Comparison of ENCODE assay signal across 1 cellular context in genomic region chr20:64050261-64051032, GRCh38.
TF ChIP-seq lines count a peak whose summit lies in the region.

No MANE protein-coding gene starts in this region.

TF ChIP-seq in HepG2, 621 proteins besides CTCF, POLR2A, EP300 and RAD21 (continued from another document and continues in another):
- TF ChIP-seq RBM39 (IDR thresholded peaks at IDR 0.05; ENCODE audit: low read depth, low read length, poor library complexity, severe bottlenecking) = no peak
- 0 out of 2 replicates have a peak, but pooled peaks have one; percentile 73 for TF ChIP-seq FOXP4 (CRISPR knock-in tag; IDR thresholded peaks at IDR 0.05)
- TF ChIP-seq ZNF572 (CRISPR knock-in tag; IDR thresholded peaks at IDR 0.05) = peak; percentile 77; the same call in 1 of the 2 replicates
- no peak for TF ChIP-seq ZNF460 (CRISPR knock-in tag; IDR thresholded peaks at IDR 0.05; ENCODE audit: borderline replicate concordance)
- 0 out of 2 replicates have a peak, but pooled peaks have one; percentile 16 for TF ChIP-seq ZNF644 (CRISPR knock-in tag; IDR thresholded peaks at IDR 0.05; ENCODE audit: low read depth)
- peak; percentile 54; the same call in 1 of the 2 replicates for TF ChIP-seq KMT2B (CRISPR knock-in tag; IDR thresholded peaks at IDR 0.05)
- peak; percentile 17; the same call in 1 of the 2 replicates for TF ChIP-seq XBP1 (CRISPR knock-in tag; IDR thresholded peaks at IDR 0.05)
- TF ChIP-seq ZFP90 (CRISPR knock-in tag; IDR thresholded peaks at IDR 0.05; ENCODE audit: borderline replicate concordance) = peak; percentile 52
- TF ChIP-seq, protein P1, sequence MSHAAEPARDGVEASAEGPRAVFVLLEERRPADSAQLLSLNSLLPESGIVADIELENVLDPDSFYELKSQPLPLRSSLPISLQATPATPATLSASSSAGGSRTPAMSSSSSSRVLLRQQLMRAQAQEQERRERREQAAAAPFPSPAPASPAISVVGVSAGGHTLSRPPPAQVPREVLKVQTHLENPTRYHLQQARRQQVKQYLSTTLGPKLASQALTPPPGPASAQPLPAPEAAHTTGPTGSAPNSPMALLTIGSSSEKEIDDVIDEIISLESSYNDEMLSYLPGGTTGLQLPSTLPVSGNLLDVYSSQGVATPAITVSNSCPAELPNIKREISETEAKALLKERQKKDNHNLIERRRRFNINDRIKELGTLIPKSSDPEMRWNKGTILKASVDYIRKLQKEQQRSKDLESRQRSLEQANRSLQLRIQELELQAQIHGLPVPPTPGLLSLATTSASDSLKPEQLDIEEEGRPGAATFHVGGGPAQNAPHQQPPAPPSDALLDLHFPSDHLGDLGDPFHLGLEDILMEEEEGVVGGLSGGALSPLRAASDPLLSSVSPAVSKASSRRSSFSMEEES (CRISPR knock-in tag; IDR thresholded peaks at IDR 0.05) = peak; percentile 97
- TF ChIP-seq ZMYM2 (CRISPR knock-in tag; IDR thresholded peaks at IDR 0.05) = peak; percentile 27; the same call in 1 of the 2 replicates
- no peak for TF ChIP-seq DNMT1 (CRISPR knock-in tag; IDR thresholded peaks at IDR 0.05)
- TF ChIP-seq ZBTB38 (CRISPR knock-in tag; IDR thresholded peaks at IDR 0.05) = peak; percentile 45; the same call in 1 of the 2 replicates
- TF ChIP-seq ZNF792 (CRISPR knock-in tag; IDR thresholded peaks at IDR 0.05) = peak; percentile 6; the same call in 1 of the 2 replicates
- 0 out of 2 replicates have a peak, but pooled peaks have one; percentile 62 for TF ChIP-seq DNMT3B (CRISPR knock-in tag; conservative IDR thresholded peaks at IDR 0.05)
- TF ChIP-seq ZNF841 (CRISPR knock-in tag; IDR thresholded peaks at IDR 0.05; ENCODE audit: borderline replicate concordance) = no peak
- TF ChIP-seq ZNF547 (CRISPR knock-in tag; IDR thresholded peaks at IDR 0.05) = peak; percentile 75; the same call in 1 of the 2 replicates
- TF ChIP-seq RCOR2 (CRISPR knock-in tag; IDR thresholded peaks at IDR 0.05) = no peak
- TF ChIP-seq ZBTB49 (CRISPR knock-in tag; IDR thresholded peaks at IDR 0.05; ENCODE audit: borderline replicate concordance) = peak; percentile 54; the same call in 1 of the 2 replicates
- TF ChIP-seq GPBP1L1 (CRISPR knock-in tag; IDR thresholded peaks at IDR 0.05) = no peak
- TF ChIP-seq, protein P2, sequence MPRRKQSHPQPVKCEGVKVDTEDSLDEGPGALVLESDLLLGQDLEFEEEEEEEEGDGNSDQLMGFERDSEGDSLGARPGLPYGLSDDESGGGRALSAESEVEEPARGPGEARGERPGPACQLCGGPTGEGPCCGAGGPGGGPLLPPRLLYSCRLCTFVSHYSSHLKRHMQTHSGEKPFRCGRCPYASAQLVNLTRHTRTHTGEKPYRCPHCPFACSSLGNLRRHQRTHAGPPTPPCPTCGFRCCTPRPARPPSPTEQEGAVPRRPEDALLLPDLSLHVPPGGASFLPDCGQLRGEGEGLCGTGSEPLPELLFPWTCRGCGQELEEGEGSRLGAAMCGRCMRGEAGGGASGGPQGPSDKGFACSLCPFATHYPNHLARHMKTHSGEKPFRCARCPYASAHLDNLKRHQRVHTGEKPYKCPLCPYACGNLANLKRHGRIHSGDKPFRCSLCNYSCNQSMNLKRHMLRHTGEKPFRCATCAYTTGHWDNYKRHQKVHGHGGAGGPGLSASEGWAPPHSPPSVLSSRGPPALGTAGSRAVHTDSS (CRISPR knock-in tag; conservative IDR thresholded peaks at IDR 0.05) = 0 out of 2 replicates have a peak, but pooled peaks have one; percentile 91
- TF ChIP-seq SOX13 (IDR thresholded peaks at IDR 0.05) = no peak
- TF ChIP-seq SOX13 (CRISPR knock-in tag; conservative IDR thresholded peaks at IDR 0.05 in 1 of 2, IDR thresholded peaks at IDR 0.05 in 1 of 2) = peak in 1 of 2 experiments; percentile 31; a peak in 1 of 4 replicates
- TF ChIP-seq NCOR1 (IDR thresholded peaks at IDR 0.05; ENCODE audit: borderline replicate concordance, low read length) = peak; percentile 32; the same call in 1 of the 2 replicates
- TF ChIP-seq ZNF83 (CRISPR knock-in tag; IDR thresholded peaks at IDR 0.05; ENCODE audit: borderline replicate concordance) = 0 out of 2 replicates have a peak, but pooled peaks have one; percentile 32
- TF ChIP-seq ZNF256 (CRISPR knock-in tag; conservative IDR thresholded peaks at IDR 0.05) = peak; percentile 54
- TF ChIP-seq HNRNPL (IDR thresholded peaks at IDR 0.05; ENCODE audit: low read depth, low read length) = peak; percentile 89; the same call in 1 of the 2 replicates
- TF ChIP-seq ZNF576 (CRISPR knock-in tag; IDR thresholded peaks at IDR 0.05) = no peak
- no peak for TF ChIP-seq ZNF775 (CRISPR knock-in tag; IDR thresholded peaks at IDR 0.05; ENCODE audit: borderline replicate concordance)
- TF ChIP-seq ZNF740 (CRISPR knock-in tag; IDR thresholded peaks at IDR 0.05) = peak; percentile 96
- peak; percentile 53; the same call in 1 of the 2 replicates for TF ChIP-seq ATF2 (CRISPR knock-in tag; IDR thresholded peaks at IDR 0.05)
- TF ChIP-seq ZNF790 (CRISPR knock-in tag; IDR thresholded peaks at IDR 0.05; ENCODE audit: borderline replicate concordance) = no peak
- 0 out of 2 replicates have a peak, but pooled peaks have one; percentile 41 for TF ChIP-seq ZBTB21 (CRISPR knock-in tag; IDR thresholded peaks at IDR 0.05)
- peak; percentile 64; the same call in 1 of the 2 replicates for TF ChIP-seq ZNF567 (CRISPR knock-in tag; IDR thresholded peaks at IDR 0.05; ENCODE audit: borderline replicate concordance)
- no peak for TF ChIP-seq MAZ (IDR thresholded peaks at IDR 0.05; ENCODE audit: borderline replicate concordance, low read depth, low read length)
- TF ChIP-seq MAZ (CRISPR knock-in tag; IDR thresholded peaks at IDR 0.05; ENCODE audit: low read depth) = peak; percentile 84
- TF ChIP-seq HMGA1 (CRISPR knock-in tag; conservative IDR thresholded peaks at IDR 0.05) = no peak
- no peak for TF ChIP-seq ZNF569 (CRISPR knock-in tag; IDR thresholded peaks at IDR 0.05; ENCODE audit: borderline replicate concordance)
- no peak for TF ChIP-seq ZNF207 (IDR thresholded peaks at IDR 0.05; ENCODE audit: borderline replicate concordance)
- peak; percentile 85 for TF ChIP-seq ZNF274 (CRISPR knock-in tag; IDR thresholded peaks at IDR 0.05)
- TF ChIP-seq HHEX (CRISPR knock-in tag; IDR thresholded peaks at IDR 0.05) = no peak
- TF ChIP-seq FOSL1 (CRISPR knock-in tag; IDR thresholded peaks at IDR 0.05; ENCODE audit: borderline replicate concordance) = peak; percentile 64
- TF ChIP-seq MZF1 (CRISPR knock-in tag; IDR thresholded peaks at IDR 0.05; ENCODE audit: borderline replicate concordance) = peak; percentile 85
- no peak for TF ChIP-seq FOXK2 (IDR thresholded peaks at IDR 0.05)
- peak; percentile 91; the same call in 1 of the 2 replicates for TF ChIP-seq MYC (CRISPR knock-in tag; IDR thresholded peaks at IDR 0.05; ENCODE audit: borderline replicate concordance)
- peak; percentile 59; the same call in 1 of the 2 replicates for TF ChIP-seq POLR2AphosphoS5 (IDR thresholded peaks at IDR 0.05; ENCODE audit: low read depth, low read length)
- TF ChIP-seq SMAD3 (CRISPR knock-in tag; IDR thresholded peaks at IDR 0.05) = no peak
- 0 out of 2 replicates have a peak, but pooled peaks have one; percentile 67 for TF ChIP-seq ATRX (CRISPR knock-in tag; IDR thresholded peaks at IDR 0.05; ENCODE audit: borderline replicate concordance)
- 0 out of 2 replicates have a peak, but pooled peaks have one; percentile 51 for TF ChIP-seq ZNF773 (CRISPR knock-in tag; IDR thresholded peaks at IDR 0.05; ENCODE audit: borderline replicate concordance)
- TF ChIP-seq SOX6 (IDR thresholded peaks at IDR 0.05) = no peak
- peak; percentile 40; the same call in 1 of the 2 replicates for TF ChIP-seq SOX6 (CRISPR knock-in tag; IDR thresholded peaks at IDR 0.05)
- no peak for TF ChIP-seq ZNF431 (CRISPR knock-in tag; IDR thresholded peaks at IDR 0.05; ENCODE audit: borderline replicate concordance, low read depth)
- TF ChIP-seq NFE2L2 (IDR thresholded peaks at IDR 0.05; ENCODE audit: low read length) = no peak
- TF ChIP-seq HMG20A (CRISPR knock-in tag; IDR thresholded peaks at IDR 0.05; ENCODE audit: borderline replicate concordance) = no peak
- peak; percentile 62 for TF ChIP-seq ELF1 (CRISPR knock-in tag; IDR thresholded peaks at IDR 0.05)
- no peak for TF ChIP-seq PLSCR1 (CRISPR knock-in tag; IDR thresholded peaks at IDR 0.05; ENCODE audit: borderline replicate concordance)
- TF ChIP-seq ZNF34 (CRISPR knock-in tag; IDR thresholded peaks at IDR 0.05; ENCODE audit: borderline replicate concordance) = no peak
- no peak for TF ChIP-seq HDAC6 (IDR thresholded peaks at IDR 0.05; ENCODE audit: low read depth, low read length)
- TF ChIP-seq NCOA5 (CRISPR knock-in tag; IDR thresholded peaks at IDR 0.05) = 0 out of 2 replicates have a peak, but pooled peaks have one; percentile 65
- peak in 1 of 2 experiments; percentile 27; a peak in 2 of 4 replicates for TF ChIP-seq NR2F1 (CRISPR knock-in tag; IDR thresholded peaks at IDR 0.05)
- peak; percentile 46; the same call in 1 of the 2 replicates for TF ChIP-seq HIC2 (CRISPR knock-in tag; IDR thresholded peaks at IDR 0.05; ENCODE audit: low read depth)
